In genomic region chr2:235536711-235537110, GRCh38 we compare ENCODE assay signal across 1 cellular context.
TF ChIP-seq lines count a peak whose summit lies in the region.

No MANE protein-coding gene starts in this region.

TF ChIP-seq in H1, 55 proteins besides CTCF, POLR2A, EP300 and RAD21 (continued from another document):
- no peak for TF ChIP-seq CHD7 (IDR thresholded peaks at IDR 0.05; ENCODE audit: insufficient replicate concordance, low read length)
- no peak for TF ChIP-seq E2F6 (IDR thresholded peaks at IDR 0.05)
- TF ChIP-seq RFX5 (IDR thresholded peaks at IDR 0.05; ENCODE audit: borderline replicate concordance, low read depth, low read length): no peak
- TF ChIP-seq SRF (IDR thresholded peaks at IDR 0.05; ENCODE audit: low read depth, low read length): no peak
- no peak for TF ChIP-seq USF2 (IDR thresholded peaks at IDR 0.05; ENCODE audit: low read length)
